16 cellular contexts compared by ENCODE assay signal in the genomic region with DNA sequence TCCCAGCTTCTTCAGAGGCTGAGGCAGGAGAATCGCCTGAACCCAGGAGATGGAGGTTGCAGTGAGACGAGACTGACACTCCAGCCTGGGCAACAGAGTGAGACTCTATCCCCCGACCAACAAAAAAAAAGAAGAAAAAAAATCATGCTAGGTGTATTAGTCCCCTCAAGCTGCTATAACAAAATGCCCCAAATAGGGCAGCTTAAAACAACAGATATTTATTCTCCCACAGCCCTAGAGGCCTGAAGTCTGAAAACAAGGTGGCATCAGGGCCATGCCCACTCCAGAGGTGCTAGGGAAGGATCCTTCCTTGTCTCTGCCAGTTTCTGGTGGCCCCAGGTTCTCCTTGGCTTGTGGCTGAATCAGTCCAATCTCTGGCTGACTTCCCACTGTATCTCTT. TPM values are rescaled to one million over a fixed set of nuclear protein-coding genes. Genes with fewer than 3 reads are reported as not detected.
DNase-seq lines count a peak whose midpoint lies in the region; TF ChIP-seq lines count a peak whose summit lies in the region.
"Had no signal": no experiment of that assay in that cellular context is flagged by ENCODE, and none has a peak within 500 bp of the region (broad histone marks: within the 10 kb centered on the region; RNA-seq: fewer than 3 reads in every experiment).

No MANE protein-coding gene starts in this region.

- intact Hi-C loops in esophagus squamous epithelium (cut with DNase I): no loop called here
- intact Hi-C loops in transverse colon (cut with DNase I; ENCODE audit: low total_unique reads): loop anchor here (10.0 kb wide), 1 partner anchor 190 kb away; a partner anchor contains a TSS

- H3K18ac ChIP-seq in neuronal stem cell (ENCODE audit: low read length): no peak overlapping the region

- H3K9ac ChIP-seq in neuronal stem cell (ENCODE audit: low read depth, low read length, poor library complexity): no peak overlapping the region

- H3K36me3 ChIP-seq in brain microvascular endothelial cell (replicated peaks) (peaks cover 23% of the 10 kb centered on the region), esophagus squamous epithelium (peaks cover 16 to 46% (median 17%) of the 10 kb centered on the region in 3 donors), transverse colon (peaks cover 0 to 14% (median 3%) of the 10 kb centered on the region in 4 donors), neuronal stem cell (replicated peaks in 1 of 2; ENCODE audit: control insufficient read depth in 2 of 2, insufficient read depth in 2 of 2, low read length in 2 of 2) (peaks cover 15 to 28% of the 10 kb centered on the region in 2 donors)

- H2BK12ac ChIP-seq in neuronal stem cell (ENCODE audit: low read length): no peak overlapping the region

- H2BK15ac ChIP-seq in neuronal stem cell (ENCODE audit: low read length): no peak overlapping the region

- no peak overlapping the region for H3K4me3 ChIP-seq in brain microvascular endothelial cell (ENCODE audit: low read depth, low read length)
- no peak overlapping the region for H3K4me3 ChIP-seq in esophagus squamous epithelium
- H3K4me3 ChIP-seq in transverse colon: no peak overlapping the region
- no peak overlapping the region for H3K4me3 ChIP-seq in neuronal stem cell (ENCODE audit: low read length in 2 of 2)
- H3K4me3 ChIP-seq: A549, GM12878, GM23338, HAP-1 had no signal

- H2BK120ac ChIP-seq in neuronal stem cell (ENCODE audit: low read depth, low read length): no peak overlapping the region

- no peaks in the 10 kb centered on the region for H3K9me3 ChIP-seq in esophagus squamous epithelium
- H3K9me3 ChIP-seq in transverse colon: no peaks in the 10 kb centered on the region
- H3K9me3 ChIP-seq in neuronal stem cell (replicated peaks in 1 of 2; ENCODE audit: control insufficient read depth in 2 of 2, insufficient read depth in 1 of 2, low read depth in 1 of 2, low read length in 2 of 2): no peaks in the 10 kb centered on the region
- H3K9me3 ChIP-seq: A549, BE2C, HAP-1 had no signal

- no peak overlapping the region for H4K8ac ChIP-seq in neuronal stem cell (ENCODE audit: low read depth, low read length)

- H4K91ac ChIP-seq in neuronal stem cell (ENCODE audit: low read depth, low read length, poor library complexity): no peak overlapping the region

- no peak for TF ChIP-seq EP300 in transverse colon (IDR thresholded peaks at IDR 0.05; ENCODE audit: low read depth)

- no peak overlapping the region for H2BK5ac ChIP-seq in neuronal stem cell (ENCODE audit: low read length)

- H3K79me1 ChIP-seq in neuronal stem cell (ENCODE audit: low read depth, low read length): peaks cover 6% of the 10 kb centered on the region

- no peak overlapping the region for H3K14ac ChIP-seq in neuronal stem cell (ENCODE audit: low read length)

- 88 to 92% methylated on average over 3 of the region's 3 CpGs for WGBS in esophagus squamous epithelium, 2 donors
- 94% methylated on average over 3 of the region's 3 CpGs; no CpG with 5 or more reads in 1 of the 2 donors for WGBS in transverse colon (ENCODE audit: low coverage in 1 of 2), 2 donors
- no CpG with 5 or more reads among the region's 3 CpGs for WGBS in neuronal stem cell (ENCODE audit: extremely low coverage in 2 of 2, insufficient read length in 2 of 2, insufficient replicate concordance in 1 of 2), 2 donors

- DNase-seq in M059J (ENCODE audit: low read depth) (peak; percentile 43), brain microvascular endothelial cell (no peak), esophagus squamous epithelium (lab: John Stamatoyannopoulos, UW) (no peak), transverse colon (no peak), neuronal stem cell (ENCODE audit: low spot score) (no peak), RKO (ENCODE audit: low spot score) (no peak)
- DNase-seq in activated CD8-positive, alpha-beta memory T cell treated with anti-CD3 and anti-CD28 coated beads, Interleukin-2, amount 50 U/mL, for 48 hours: no peak
- DNase-seq: BE2C; CD4-positive, alpha-beta memory T cell; DMS79 had no signal

- H3K4ac ChIP-seq in neuronal stem cell (ENCODE audit: low read length): no peak overlapping the region

- TF ChIP-seq POLR2A in esophagus squamous epithelium (IDR thresholded peaks at IDR 0.05) (no peak), transverse colon (IDR thresholded peaks at IDR 0.05) (no peak)

- in situ Hi-C loops in brain microvascular endothelial cell (cut with HindIII; ENCODE audit: low pct_ligation_motif_present, low sequenced_read_pairs) (no loop called here), transverse colon (cut with MboI; ENCODE audit: low pct_ligation_motif_present in 1 of 4, low pct_unique_long_range_greater_than_20kb in 1 of 4, low sequenced_read_pairs in 3 of 4) (loop anchor here (5.0 to 25.0 kb wide), 4 partner anchors 267 to 417 kb away; a partner anchor contains a TSS)

- H2AFZ ChIP-seq in neuronal stem cell (ENCODE audit: low read length): no peak overlapping the region
- H2AFZ ChIP-seq: GM23338 had no signal

- no peak overlapping the region for H3K23ac ChIP-seq in neuronal stem cell (ENCODE audit: low read depth, low read length, poor library complexity)

- no peak overlapping the region for H3K4me2 ChIP-seq in neuronal stem cell (ENCODE audit: insufficient read depth, low read length, poor library complexity, severe bottlenecking)
- H3K4me2 ChIP-seq: A549, GM23338 had no signal

- H2AK5ac ChIP-seq in neuronal stem cell (ENCODE audit: low read depth, low read length): no peak overlapping the region

- TF ChIP-seq CTCF in brain microvascular endothelial cell (IDR thresholded peaks at IDR 0.05; ENCODE audit: low read depth, low read length, missing control alignments): no peak
- no peak for TF ChIP-seq CTCF in esophagus squamous epithelium (IDR thresholded peaks at IDR 0.05)
- no peak for TF ChIP-seq CTCF in transverse colon (IDR thresholded peaks at IDR 0.05)

- H3K27ac ChIP-seq in brain microvascular endothelial cell (peak overlapping the region; percentile 77), esophagus squamous epithelium (peak overlapping the region; percentile 16 to 77 (median 54)), transverse colon (peak overlapping the region; percentile 53 to 74 (median 61)), neuronal stem cell (replicated peaks; ENCODE audit: low read length) (no peak overlapping the region)
- H3K27ac ChIP-seq: A549, C4-2B had no signal

- H3K4me1 ChIP-seq in esophagus squamous epithelium: peaks cover 0 to 20% (median 0%) of the 10 kb centered on the region in 3 donors
- H3K4me1 ChIP-seq in transverse colon: peaks cover 0 to 13% (median 7%) of the 10 kb centered on the region in 4 donors
- no peaks in the 10 kb centered on the region for H3K4me1 ChIP-seq in neuronal stem cell (ENCODE audit: control insufficient read depth in 2 of 2, insufficient read depth in 1 of 2, low read depth in 1 of 2, low read length in 2 of 2)
- H3K4me1 ChIP-seq: BE2C, HAP-1 had no signal

- H3K27me3 ChIP-seq in brain microvascular endothelial cell (replicated peaks): no peaks in the 10 kb centered on the region
- H3K27me3 ChIP-seq in esophagus squamous epithelium: no peaks in the 10 kb centered on the region
- H3K27me3 ChIP-seq in transverse colon: peaks cover 6% of the 10 kb centered on the region
- H3K27me3 ChIP-seq in neuronal stem cell (ENCODE audit: control insufficient read depth in 3 of 3, insufficient read depth in 3 of 3, low read depth in 1 of 3, low read length in 3 of 3): no peaks in the 10 kb centered on the region
- H3K27me3 ChIP-seq: BE2C had no signal

RNA-seq across cellular contexts. Expression of a gene that starts 8.6 kb away (rescaled TPM):
- 34.0 and 91.2 TPM in 2 replicates for total RNA-seq in M059J (2014; rRNA removed; shearing (Covaris generic))
- total RNA-seq in esophagus squamous epithelium: 10 to 100 TPM; 34.8 to 50.7 (median 39.2) TPM
- total RNA-seq in transverse colon: 10 to 100 TPM; 15.2 to 93.1 (median 25.3) TPM
- polyA plus RNA-seq in neuronal stem cell (2013, experiment 1 of 2): 2.5 TPM
- polyA plus RNA-seq in neuronal stem cell (2013, experiment 2 of 2): 2.3 TPM
- total RNA-seq: CD4-positive, alpha-beta memory T cell; G401 had no signal
- polyA plus RNA-seq: CD4-positive, alpha-beta memory T cell had no signal

RNA-seq across cellular contexts. Expression of a gene that starts 40.7 kb away (rescaled TPM):
- 19.6 and 31.0 TPM in 2 replicates for total RNA-seq in M059J (2014; rRNA removed; shearing (Covaris generic))
- total RNA-seq in esophagus squamous epithelium: 100 to 1,000 TPM; 118 to 522 (median 268) TPM
- total RNA-seq in transverse colon: 100 to 1,000 TPM; 239 to 490 (median 364) TPM
- 401 TPM for polyA plus RNA-seq in neuronal stem cell (2013, experiment 1 of 2)
- polyA plus RNA-seq in neuronal stem cell (2013, experiment 2 of 2): 405 TPM
